Comparison of ENCODE assay signal across 12 cellular contexts in the genomic region with DNA sequence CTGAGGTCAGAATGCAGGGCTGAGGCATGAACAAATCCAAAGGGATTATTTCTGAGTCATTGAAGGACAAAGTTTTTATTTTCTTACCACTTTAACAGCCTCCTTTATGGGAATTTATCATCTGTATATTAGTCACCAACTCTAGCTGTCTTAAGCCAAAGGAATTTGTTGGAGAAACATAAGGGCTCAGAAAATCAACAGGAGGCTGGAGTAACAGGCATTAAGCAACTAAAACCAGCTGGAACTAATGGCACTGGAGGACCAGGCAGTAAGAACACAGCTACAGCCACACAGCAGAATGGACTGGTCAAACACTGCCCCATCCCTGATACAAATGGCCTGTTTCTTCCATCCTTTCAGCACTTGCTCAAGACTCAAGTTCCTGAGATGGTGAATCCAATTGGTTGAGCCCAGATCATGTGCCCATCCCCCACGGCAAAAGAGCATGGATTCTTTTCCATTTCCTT.
DNase-seq lines count a peak whose midpoint lies in the region; ATAC-seq and TF ChIP-seq lines count a peak whose summit lies in the region.
"Had no signal": no experiment of that assay in that cellular context is flagged by ENCODE, and none has a peak within 500 bp of the region (broad histone marks: within the 10 kb centered on the region; RNA-seq: fewer than 3 reads in every experiment).

No MANE protein-coding gene starts in this region.

- in situ Hi-C loops in ACHN (cut with HindIII; ENCODE audit: low pct_ligation_motif_present, low pct_unique_long_range_greater_than_20kb, low sequenced_read_pairs) (no loop called here), KBM-7 (cut with MboI; ENCODE audit: low pct_unique_long_range_greater_than_20kb, low sequenced_read_pairs) (no loop called here)

- ATAC-seq in GM19351 (IDR thresholded peaks at IDR 0.05; ENCODE audit: unreplicated experiment) (no peak), GM18858 (IDR thresholded peaks at IDR 0.05; ENCODE audit: unreplicated experiment) (no peak)

- peak; percentile 41 for DNase-seq in ACHN
- peak; percentile 97 for DNase-seq in LHCN-M2 (ENCODE audit: low read depth)
- peak; percentile 85 to 94 for DNase-seq in cardiac fibroblast (ENCODE audit: low read depth in 2 of 2)
- peak; percentile 99 for DNase-seq in kidney glomerular epithelial cell (lab: John Stamatoyannopoulos, UW)
- DNase-seq in activated effector memory CD4-positive, alpha-beta T cell treated with Interleukin-2 at 50 U/mL for 16 hours, result no peak
- no peak for DNase-seq in KBM-7
- DNase-seq: BE2C, colonic mucosa, NCI-H774, T-helper 2 cell had no signal

- TF ChIP-seq CTCF in cardiac fibroblast (IDR thresholded peaks at IDR 0.05; ENCODE audit: low read depth, low read length), result no peak

- no peak overlapping the region for H3K4me3 ChIP-seq in cardiac fibroblast (replicated peaks in 1 of 2; ENCODE audit: low read depth in 2 of 2, low read length in 2 of 2)
- H3K4me3 ChIP-seq: colonic mucosa had no signal

Comparison
In these comparisons a context has a peak if more than half of its experiments do, and no peak if none do; other contexts are left out.
1. DNase-seq: peak in ACHN (single experiment), LHCN-M2 (single experiment), cardiac fibroblast (2 of 2) and kidney glomerular epithelial cell (single experiment); none in activated effector memory CD4-positive, alpha-beta T cell treated with Interleukin-2 at 50 U/mL for 16 hours (single experiment) and KBM-7 (single experiment).